8 cellular contexts compared by ENCODE assay signal in genomic region chr2:32357545-32358482, GRCh38.
DNase-seq lines count a peak whose midpoint lies in the region; ATAC-seq lines count a peak whose summit lies in the region.

No MANE protein-coding gene starts in this region.

- in situ Hi-C loops in T47D (cut with HindIII; ENCODE audit: low pct_unique_long_range_greater_than_20kb, low sequenced_read_pairs) = no loop called here

- H3K36me3 Mint-ChIP-seq in T-helper 1 cell treated with Interleukin-12 subunit alpha and Interleukin-12 subunit beta and Interleukin-4 antibody, amounts not matched to agents 30 μg/mL and 1 μg/mL, for 36 hours (ENCODE audit: low read depth) = peaks cover 20% of the 10 kb centered on the region

- H3K27me3 Mint-ChIP-seq in T-helper 1 cell treated with Interleukin-12 subunit alpha and Interleukin-12 subunit beta and Interleukin-4 antibody, amounts not matched to agents 30 μg/mL and 1 μg/mL, for 36 hours (ENCODE audit: low read depth) = no peaks in the 10 kb centered on the region

- H3K4me3 Mint-ChIP-seq in T-helper 1 cell treated with Interleukin-12 subunit alpha and Interleukin-12 subunit beta and Interleukin-4 antibody, amounts not matched to agents 30 μg/mL and 1 μg/mL, for 36 hours = peak overlapping the region; percentile 85

- DNase-seq in activated T-cell treated with anti-CD3 and anti-CD28 coated beads for 1 hour (ENCODE audit: low read depth) (peak; percentile 5), T47D (ENCODE audit: low read depth in 1 of 2, low spot score in 1 of 2) (peak; percentile 5 to 52), iris pigment epithelial cell (ENCODE audit: low read depth) (peak; percentile 53), NCI-H1694 treated with DMSO at 0.1 percent for 48 hours (lab: John Stamatoyannopoulos, UW) (no peak)
- DNase-seq in activated T-cell treated with anti-CD3 and anti-CD28 coated beads, Interleukin-2, amount 50 U/mL, for 1 hour = no peak
- peak; percentile 15 to 19 for DNase-seq in stimulated activated CD4-positive, alpha-beta T cell treated with anti-CD3 and anti-CD28 coated beads, Interleukin-15, amount 100 ng/mL, for 48 hours (ENCODE audit: low read depth in 2 of 2)

- no peaks in the 10 kb centered on the region for H3K9me3 Mint-ChIP-seq in T-helper 1 cell treated with Interleukin-12 subunit alpha and Interleukin-12 subunit beta and Interleukin-4 antibody, amounts not matched to agents 30 μg/mL and 1 μg/mL, for 36 hours

- peaks cover 34% of the 10 kb centered on the region for H3K4me1 Mint-ChIP-seq in T-helper 1 cell treated with Interleukin-12 subunit alpha and Interleukin-12 subunit beta and Interleukin-4 antibody, amounts not matched to agents 30 μg/mL and 1 μg/mL, for 36 hours (ENCODE audit: low read depth)

- peak; percentile 10 for ATAC-seq in HG03066 (IDR thresholded peaks at IDR 0.05; ENCODE audit: low read depth, unreplicated experiment)

- H3K27ac Mint-ChIP-seq in T-helper 1 cell treated with Interleukin-12 subunit alpha and Interleukin-12 subunit beta and Interleukin-4 antibody, amounts not matched to agents 30 μg/mL and 1 μg/mL, for 36 hours = peak overlapping the region; percentile 96

Comparison
In these comparisons a context has a peak if more than half of its experiments do, and no peak if none do; other contexts are left out.
1. DNase-seq: peak in activated T-cell treated with anti-CD3 and anti-CD28 coated beads for 1 hour (single experiment), T47D (2 of 2), iris pigment epithelial cell (single experiment) and stimulated activated CD4-positive, alpha-beta T cell treated with anti-CD3 and anti-CD28 coated beads, Interleukin-15, amount 100 ng/mL, for 48 hours (2 of 2); none in activated T-cell treated with anti-CD3 and anti-CD28 coated beads, Interleukin-2, amount 50 U/mL, for 1 hour (single experiment) and NCI-H1694 treated with DMSO at 0.1 percent for 48 hours (single experiment).